Comparison of ENCODE assay signal across 11 cellular contexts in the genomic region with DNA sequence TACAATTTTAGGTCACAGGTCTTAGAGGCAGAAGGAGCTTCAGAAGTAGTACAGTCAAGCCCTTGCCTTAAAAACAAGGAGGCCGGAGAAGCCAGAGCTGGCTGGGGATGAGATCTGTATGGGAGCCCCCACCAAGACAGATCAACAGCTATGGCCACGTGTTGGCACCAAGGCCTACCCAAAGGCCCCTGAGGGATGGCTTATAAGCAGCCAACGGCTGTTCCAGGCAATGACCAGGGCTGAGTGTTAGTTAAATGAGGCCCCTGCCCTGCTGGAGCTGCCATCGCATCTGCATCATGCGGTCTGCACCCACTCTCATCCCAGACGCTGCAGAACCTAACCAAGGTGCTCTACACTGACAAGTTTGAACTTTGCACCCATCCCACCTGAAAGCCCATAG. TPM values are rescaled to one million over a fixed set of nuclear protein-coding genes. Genes with fewer than 3 reads are reported as not detected.
DNase-seq lines count a peak whose midpoint lies in the region; ATAC-seq and TF ChIP-seq lines count a peak whose summit lies in the region.
"Had no signal": no experiment of that assay in that cellular context is flagged by ENCODE, and none has a peak within 500 bp of the region (broad histone marks: within the 10 kb centered on the region; RNA-seq: fewer than 3 reads in every experiment).

No MANE protein-coding gene starts in this region.

- H3K27ac ChIP-seq in adrenal gland (peak overlapping the region; percentile 72 to 86 (median 80)), mucosa of rectum (ENCODE audit: low read depth in 2 of 2, low read length in 2 of 2) (peak overlapping the region; percentile 73 to 76), tibial nerve (peak overlapping the region in 3 of 4 donors; percentile 72 to 89 (median 80))

- H3K36me3 ChIP-seq in adrenal gland (replicated peaks in 1 of 2) (peaks cover 0 to 7% of the 10 kb centered on the region in 2 donors), mucosa of rectum (ENCODE audit: control insufficient read depth in 2 of 2, insufficient read depth in 2 of 2, low read length in 2 of 2) (peaks cover 23 to 24% of the 10 kb centered on the region in 2 donors), tibial nerve (peaks cover 0 to 17% (median 0%) of the 10 kb centered on the region in 3 donors)

- H3K4me1 ChIP-seq in adrenal gland (replicated peaks in 1 of 2) (peaks cover 58 to 88% of the 10 kb centered on the region in 2 donors), mucosa of rectum (ENCODE audit: control insufficient read depth in 2 of 2, insufficient read depth in 2 of 2, low read length in 2 of 2) (peaks cover 61 to 71% of the 10 kb centered on the region in 2 donors), tibial nerve (peaks cover 4 to 98% (median 83%) of the 10 kb centered on the region in 4 donors)

- H3K4me3 ChIP-seq in adrenal gland (no peak overlapping the region), mucosa of rectum (ENCODE audit: low read length in 2 of 2) (no peak overlapping the region), tibial nerve (no peak overlapping the region)
- H3K4me3 ChIP-seq: left lung had no signal

- TF ChIP-seq EP300 in tibial nerve (IDR thresholded peaks at IDR 0.05) = no peak

- DNase-seq in activated naive CD8-positive, alpha-beta T cell treated with anti-CD3 and anti-CD28 coated beads, Interleukin-2, amount 10 ng/mL, durations not matched to agents 7 days and 5 days = no peak
- DNase-seq in activated naive CD8-positive, alpha-beta T cell treated with anti-CD3 and anti-CD28 coated beads for 36 hours = no peak
- DNase-seq in adrenal gland (peak in 1 of 7 donors; percentile 18), tibial nerve (ENCODE audit: low spot score in 2 of 2) (no peak), islet precursor cell (no peak), cerebellar nuclear complex (lab: John Stamatoyannopoulos, UW) (no peak), dedifferentiated amniotic fluid mesenchymal stem cell (ENCODE audit: extremely low spot score) (no peak)
- DNase-seq: NCI-H1694 treated with DMSO at 0.1 percent for 48 hours, T1000 had no signal

- H3K9me3 Mint-ChIP-seq in activated naive CD8-positive, alpha-beta T cell treated with anti-CD3 and anti-CD28 coated beads, Interleukin-2, amount 10 ng/mL, durations not matched to agents 7 days and 5 days = peaks cover 5% of the 10 kb centered on the region
- peaks cover 9% of the 10 kb centered on the region for H3K9me3 Mint-ChIP-seq in activated naive CD8-positive, alpha-beta T cell treated with anti-CD3 and anti-CD28 coated beads for 36 hours

- H3K4me1 Mint-ChIP-seq in activated naive CD8-positive, alpha-beta T cell treated with anti-CD3 and anti-CD28 coated beads, Interleukin-2, amount 10 ng/mL, durations not matched to agents 7 days and 5 days = peaks cover 40% of the 10 kb centered on the region
- H3K4me1 Mint-ChIP-seq in activated naive CD8-positive, alpha-beta T cell treated with anti-CD3 and anti-CD28 coated beads for 36 hours = peaks cover 55% of the 10 kb centered on the region

- H3K4me3 Mint-ChIP-seq in activated naive CD8-positive, alpha-beta T cell treated with anti-CD3 and anti-CD28 coated beads, Interleukin-2, amount 10 ng/mL, durations not matched to agents 7 days and 5 days = no peak overlapping the region
- H3K4me3 Mint-ChIP-seq in activated naive CD8-positive, alpha-beta T cell treated with anti-CD3 and anti-CD28 coated beads for 36 hours = no peak overlapping the region

- intact Hi-C loops in adrenal gland (cut with DNase I) = no loop called here

- no peak for TF ChIP-seq POLR2A in adrenal gland (IDR thresholded peaks at IDR 0.05)
- no peak for TF ChIP-seq POLR2A in tibial nerve (IDR thresholded peaks at IDR 0.05)

- POLR2A ChIA-PET in activated naive CD8-positive, alpha-beta T cell treated with anti-CD3 and anti-CD28 coated beads, Interleukin-2, amount 10 ng/mL, durations not matched to agents 7 days and 5 days (lab: Charles Lee) = interaction anchor here (2.1 kb wide), 1 partner anchor 14 kb away, joined by 6 read pairs; no protein-coding TSS in a partner anchor

- TF ChIP-seq CTCF in adrenal gland (IDR thresholded peaks at IDR 0.05) = no peak
- TF ChIP-seq CTCF in tibial nerve (IDR thresholded peaks at IDR 0.05) = no peak

- H3K27me3 ChIP-seq in adrenal gland (no peaks in the 10 kb centered on the region), mucosa of rectum (ENCODE audit: control insufficient read depth in 2 of 2, insufficient read depth in 2 of 2, low read length in 2 of 2) (no peaks in the 10 kb centered on the region), tibial nerve (no peaks in the 10 kb centered on the region)
- H3K27me3 ChIP-seq: left lung had no signal

- peak overlapping the region; percentile 32 for H3K27ac Mint-ChIP-seq in activated naive CD8-positive, alpha-beta T cell treated with anti-CD3 and anti-CD28 coated beads, Interleukin-2, amount 10 ng/mL, durations not matched to agents 7 days and 5 days
- no peak overlapping the region for H3K27ac Mint-ChIP-seq in activated naive CD8-positive, alpha-beta T cell treated with anti-CD3 and anti-CD28 coated beads for 36 hours

- no peak for ATAC-seq in activated naive CD8-positive, alpha-beta T cell treated with anti-CD3 and anti-CD28 coated beads, Interleukin-2, amount 10 ng/mL, durations not matched to agents 7 days and 5 days (ENCODE audit: low read depth)

- H3K9me3 ChIP-seq in adrenal gland (replicated peaks in 1 of 3) (no peaks in the 10 kb centered on the region), mucosa of rectum (ENCODE audit: control insufficient read depth in 2 of 2, low read length in 2 of 2) (no peaks in the 10 kb centered on the region), tibial nerve (no peaks in the 10 kb centered on the region)
- H3K9me3 ChIP-seq: left lung had no signal

- 71 to 75% (median 73%) methylated on average over 6 of the region's 6 CpGs for WGBS in adrenal gland, 4 donors
- 55 to 67% methylated on average over 6 of the region's 6 CpGs for WGBS in tibial nerve, 2 donors

- peak overlapping the region in 1 of 2 donors; percentile 27 for H3K9ac ChIP-seq in mucosa of rectum (ENCODE audit: low read depth in 1 of 2, low read length in 2 of 2)

- H3K27me3 Mint-ChIP-seq in activated naive CD8-positive, alpha-beta T cell treated with anti-CD3 and anti-CD28 coated beads, Interleukin-2, amount 10 ng/mL, durations not matched to agents 7 days and 5 days = no peaks in the 10 kb centered on the region
- H3K27me3 Mint-ChIP-seq in activated naive CD8-positive, alpha-beta T cell treated with anti-CD3 and anti-CD28 coated beads for 36 hours = no peaks in the 10 kb centered on the region

- peaks cover 24% of the 10 kb centered on the region for H3K36me3 Mint-ChIP-seq in activated naive CD8-positive, alpha-beta T cell treated with anti-CD3 and anti-CD28 coated beads, Interleukin-2, amount 10 ng/mL, durations not matched to agents 7 days and 5 days
- H3K36me3 Mint-ChIP-seq in activated naive CD8-positive, alpha-beta T cell treated with anti-CD3 and anti-CD28 coated beads for 36 hours = peaks cover 34% of the 10 kb centered on the region

RNA-seq across cellular contexts. Expression of gene CCDC12, which starts 43.3 kb away (rescaled TPM):
- total RNA-seq in activated naive CD8-positive, alpha-beta T cell treated with anti-CD3 and anti-CD28 coated beads, Interleukin-2, amount 10 ng/mL, durations not matched to agents 7 days and 5 days = 10 to 100 TPM; 58.6 to 60.0 TPM
- total RNA-seq in activated naive CD8-positive, alpha-beta T cell treated with anti-CD3 and anti-CD28 coated beads for 36 hours = 10 to 100 TPM; 48.8 to 55.4 TPM
- 10 to 100 TPM; 33.2 to 77.0 (median 65.9) TPM for total RNA-seq in adrenal gland
- 100 to 1,000 TPM in 2 of 3 donors, 10 to 100 TPM in 1; 72.0 to 145 (median 122) TPM for polyA plus RNA-seq in adrenal gland
- total RNA-seq in tibial nerve = 10 to 100 TPM; 36.9 to 59.4 (median 50.2) TPM

RNA-seq across cellular contexts. Expression of gene NBEAL2, which starts 46.2 kb away (rescaled TPM):
- 100 to 1,000 TPM; 165 to 178 TPM for total RNA-seq in activated naive CD8-positive, alpha-beta T cell treated with anti-CD3 and anti-CD28 coated beads, Interleukin-2, amount 10 ng/mL, durations not matched to agents 7 days and 5 days
- 10 to 100 TPM; 63.1 to 67.4 TPM for total RNA-seq in activated naive CD8-positive, alpha-beta T cell treated with anti-CD3 and anti-CD28 coated beads for 36 hours
- total RNA-seq in adrenal gland (10 to 100 TPM; 17.5 to 47.1 (median 29.0) TPM), tibial nerve (10 to 100 TPM; 25.3 to 92.1 (median 26.6) TPM)
- 100 to 1,000 TPM in 1 of 3 donors, 10 to 100 TPM in 2; 20.8 to 154 (median 71.6) TPM for polyA plus RNA-seq in adrenal gland

RNA-seq across cellular contexts. Expression of gene PTH1R, which starts 55.7 kb away (rescaled TPM):
- not detected for total RNA-seq in activated naive CD8-positive, alpha-beta T cell treated with anti-CD3 and anti-CD28 coated beads, Interleukin-2, amount 10 ng/mL, durations not matched to agents 7 days and 5 days
- total RNA-seq in activated naive CD8-positive, alpha-beta T cell treated with anti-CD3 and anti-CD28 coated beads for 36 hours = not detected
- total RNA-seq in adrenal gland (100 to 1,000 TPM in 2 of 8 donors, 10 to 100 TPM in 6; 10.0 to 117 (median 47.5) TPM), tibial nerve (10 to 100 TPM in 3 of 4 donors, 1 to 10 TPM in 1; 8.1 to 14.3 (median 13.6) TPM)
- 1,000 to 10,000 TPM in 1 of 3 donors, 100 to 1,000 TPM in 1, 10 to 100 TPM in 1; 10.4 to 1,399 (median 244) TPM for polyA plus RNA-seq in adrenal gland

Comparison
In these comparisons a context has a peak if more than half of its experiments do, and no peak if none do; other contexts are left out.
1. RNA of gene PTH1R, which starts 55.7 kb away (total RNA-seq): 10.0 to 117 TPM in adrenal gland and 8.1 to 14.3 TPM in tibial nerve; not detected in activated naive CD8-positive, alpha-beta T cell treated with anti-CD3 and anti-CD28 coated beads, Interleukin-2, amount 10 ng/mL, durations not matched to agents 7 days and 5 days and not detected in activated naive CD8-positive, alpha-beta T cell treated with anti-CD3 and anti-CD28 coated beads for 36 hours; every median in the first group is over 4 times any median in the second.
2. Peak in every context shown above with its lines, with median percentiles within 50 percentile points of each other: H3K27ac ChIP-seq.